In genomic region chr16:21932650-21933049, GRCh38 we compare ENCODE assay signal across 2 cellular contexts.
TF ChIP-seq lines count a peak whose summit lies in the region.

No MANE protein-coding gene starts in this region.

TF ChIP-seq in GM12878, 131 proteins besides CTCF, POLR2A, EP300 and RAD21:
- TF ChIP-seq IKZF1 (conservative IDR thresholded peaks at IDR 0.05) (peak; percentile 65; the same call in 1 of the 2 replicates), IKZF2 (IDR thresholded peaks at IDR 0.05) (peak; percentile 68 to 84), RELA (IDR thresholded peaks at IDR 0.05; ENCODE audit: borderline replicate concordance, partially characterized antibody) (peak; percentile 50), ZNF217 (IDR thresholded peaks at IDR 0.05) (peak; percentile 56; the same call in 1 of the 2 replicates), PKNOX1 (IDR thresholded peaks at IDR 0.05) (peak; percentile 59), DPF2 (IDR thresholded peaks at IDR 0.05) (peak; percentile 41; the same call in 1 of the 2 replicates), NR2C1 (IDR thresholded peaks at IDR 0.05) (peak; percentile 54), SMARCA5 (IDR thresholded peaks at IDR 0.05) (peak; percentile 24; the same call in 1 of the 2 replicates), BHLHE40 (IDR thresholded peaks at IDR 0.05; ENCODE audit: borderline replicate concordance in 1 of 2, low read depth in 2 of 2, low read length in 1 of 2) (peak; percentile 33 to 92; a peak in 2 of 4 replicates), NBN (IDR thresholded peaks at IDR 0.05) (peak; percentile 48; the same call in 1 of the 2 replicates), MTA2 (IDR thresholded peaks at IDR 0.05; ENCODE audit: low read depth) (peak; percentile 47), ZNF687 (IDR thresholded peaks at IDR 0.05) (peak; percentile 75), NR2F1 (conservative IDR thresholded peaks at IDR 0.05) (peak; percentile 91)

TF ChIP-seq in HepG2, 621 proteins besides CTCF, POLR2A, EP300 and RAD21:
- TF ChIP-seq ONECUT2 (CRISPR knock-in tag; IDR thresholded peaks at IDR 0.05) = 0 out of 2 replicates have a peak, but pooled peaks have one; percentile 37
